1 cellular context compared by ENCODE assay signal in the genomic region with DNA sequence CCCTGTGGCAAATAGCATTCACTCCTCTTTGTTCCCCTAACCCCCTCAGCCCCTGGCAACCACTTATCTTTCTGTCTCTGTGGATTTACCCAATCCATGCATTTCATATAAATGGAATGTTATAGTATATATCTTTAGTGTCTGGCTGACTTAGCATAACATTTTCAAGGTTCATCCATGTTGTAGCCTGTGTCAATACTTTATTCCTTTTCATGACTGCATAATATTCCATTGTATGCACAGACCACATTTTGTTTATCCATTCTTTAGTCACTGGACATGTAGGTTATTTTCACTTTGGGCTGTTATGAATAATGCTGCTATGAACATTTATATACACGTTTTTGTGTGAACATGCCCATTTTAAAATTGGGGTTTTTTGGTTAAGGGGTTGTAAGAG.
TF ChIP-seq lines count a peak whose summit lies in the region.

No MANE protein-coding gene starts in this region.

TF ChIP-seq in H1, 55 proteins besides CTCF, POLR2A, EP300 and RAD21 (continued from another document):
- TF ChIP-seq RFX5 (IDR thresholded peaks at IDR 0.05; ENCODE audit: borderline replicate concordance, low read depth, low read length) (no peak), RBBP5 (IDR thresholded peaks at IDR 0.05; ENCODE audit: borderline replicate concordance, low read depth, low read length) (no peak), SIRT6 (IDR thresholded peaks at IDR 0.05; ENCODE audit: low read length) (no peak), SAP30 (IDR thresholded peaks at IDR 0.05; ENCODE audit: insufficient read depth, insufficient replicate concordance, low read length) (no peak), EZH2 (IDR thresholded peaks at IDR 0.05; ENCODE audit: low read depth, low read length, severe bottlenecking) (no peak), HDAC6 (IDR thresholded peaks at IDR 0.05; ENCODE audit: low read depth, low read length) (no peak), ZNF274 (IDR thresholded peaks at IDR 0.05; ENCODE audit: borderline replicate concordance, extremely low read depth, low read length) (no peak), MAFK (IDR thresholded peaks at IDR 0.05; ENCODE audit: low read depth, low read length) (no peak), HDAC2 (IDR thresholded peaks at IDR 0.05; ENCODE audit: borderline replicate concordance in 1 of 2, low read depth in 2 of 2, low read length in 2 of 2) (peak in 1 of 2 experiments; percentile 54; a peak in 1 of 4 replicates), CHD1 (IDR thresholded peaks at IDR 0.05; ENCODE audit: low read depth, low read length) (no peak), KDM1A (IDR thresholded peaks at IDR 0.05; ENCODE audit: borderline replicate concordance, low read length) (peak; percentile 74; the same call in 1 of the 2 replicates), SRF (IDR thresholded peaks at IDR 0.05; ENCODE audit: low read depth, low read length) (no peak)
- TF ChIP-seq, protein P1, sequence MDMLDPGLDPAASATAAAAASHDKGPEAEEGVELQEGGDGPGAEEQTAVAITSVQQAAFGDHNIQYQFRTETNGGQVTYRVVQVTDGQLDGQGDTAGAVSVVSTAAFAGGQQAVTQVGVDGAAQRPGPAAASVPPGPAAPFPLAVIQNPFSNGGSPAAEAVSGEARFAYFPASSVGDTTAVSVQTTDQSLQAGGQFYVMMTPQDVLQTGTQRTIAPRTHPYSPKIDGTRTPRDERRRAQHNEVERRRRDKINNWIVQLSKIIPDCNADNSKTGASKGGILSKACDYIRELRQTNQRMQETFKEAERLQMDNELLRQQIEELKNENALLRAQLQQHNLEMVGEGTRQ (IDR thresholded peaks at IDR 0.05; ENCODE audit: low read length) = no peak
- TF ChIP-seq, protein P2, sequence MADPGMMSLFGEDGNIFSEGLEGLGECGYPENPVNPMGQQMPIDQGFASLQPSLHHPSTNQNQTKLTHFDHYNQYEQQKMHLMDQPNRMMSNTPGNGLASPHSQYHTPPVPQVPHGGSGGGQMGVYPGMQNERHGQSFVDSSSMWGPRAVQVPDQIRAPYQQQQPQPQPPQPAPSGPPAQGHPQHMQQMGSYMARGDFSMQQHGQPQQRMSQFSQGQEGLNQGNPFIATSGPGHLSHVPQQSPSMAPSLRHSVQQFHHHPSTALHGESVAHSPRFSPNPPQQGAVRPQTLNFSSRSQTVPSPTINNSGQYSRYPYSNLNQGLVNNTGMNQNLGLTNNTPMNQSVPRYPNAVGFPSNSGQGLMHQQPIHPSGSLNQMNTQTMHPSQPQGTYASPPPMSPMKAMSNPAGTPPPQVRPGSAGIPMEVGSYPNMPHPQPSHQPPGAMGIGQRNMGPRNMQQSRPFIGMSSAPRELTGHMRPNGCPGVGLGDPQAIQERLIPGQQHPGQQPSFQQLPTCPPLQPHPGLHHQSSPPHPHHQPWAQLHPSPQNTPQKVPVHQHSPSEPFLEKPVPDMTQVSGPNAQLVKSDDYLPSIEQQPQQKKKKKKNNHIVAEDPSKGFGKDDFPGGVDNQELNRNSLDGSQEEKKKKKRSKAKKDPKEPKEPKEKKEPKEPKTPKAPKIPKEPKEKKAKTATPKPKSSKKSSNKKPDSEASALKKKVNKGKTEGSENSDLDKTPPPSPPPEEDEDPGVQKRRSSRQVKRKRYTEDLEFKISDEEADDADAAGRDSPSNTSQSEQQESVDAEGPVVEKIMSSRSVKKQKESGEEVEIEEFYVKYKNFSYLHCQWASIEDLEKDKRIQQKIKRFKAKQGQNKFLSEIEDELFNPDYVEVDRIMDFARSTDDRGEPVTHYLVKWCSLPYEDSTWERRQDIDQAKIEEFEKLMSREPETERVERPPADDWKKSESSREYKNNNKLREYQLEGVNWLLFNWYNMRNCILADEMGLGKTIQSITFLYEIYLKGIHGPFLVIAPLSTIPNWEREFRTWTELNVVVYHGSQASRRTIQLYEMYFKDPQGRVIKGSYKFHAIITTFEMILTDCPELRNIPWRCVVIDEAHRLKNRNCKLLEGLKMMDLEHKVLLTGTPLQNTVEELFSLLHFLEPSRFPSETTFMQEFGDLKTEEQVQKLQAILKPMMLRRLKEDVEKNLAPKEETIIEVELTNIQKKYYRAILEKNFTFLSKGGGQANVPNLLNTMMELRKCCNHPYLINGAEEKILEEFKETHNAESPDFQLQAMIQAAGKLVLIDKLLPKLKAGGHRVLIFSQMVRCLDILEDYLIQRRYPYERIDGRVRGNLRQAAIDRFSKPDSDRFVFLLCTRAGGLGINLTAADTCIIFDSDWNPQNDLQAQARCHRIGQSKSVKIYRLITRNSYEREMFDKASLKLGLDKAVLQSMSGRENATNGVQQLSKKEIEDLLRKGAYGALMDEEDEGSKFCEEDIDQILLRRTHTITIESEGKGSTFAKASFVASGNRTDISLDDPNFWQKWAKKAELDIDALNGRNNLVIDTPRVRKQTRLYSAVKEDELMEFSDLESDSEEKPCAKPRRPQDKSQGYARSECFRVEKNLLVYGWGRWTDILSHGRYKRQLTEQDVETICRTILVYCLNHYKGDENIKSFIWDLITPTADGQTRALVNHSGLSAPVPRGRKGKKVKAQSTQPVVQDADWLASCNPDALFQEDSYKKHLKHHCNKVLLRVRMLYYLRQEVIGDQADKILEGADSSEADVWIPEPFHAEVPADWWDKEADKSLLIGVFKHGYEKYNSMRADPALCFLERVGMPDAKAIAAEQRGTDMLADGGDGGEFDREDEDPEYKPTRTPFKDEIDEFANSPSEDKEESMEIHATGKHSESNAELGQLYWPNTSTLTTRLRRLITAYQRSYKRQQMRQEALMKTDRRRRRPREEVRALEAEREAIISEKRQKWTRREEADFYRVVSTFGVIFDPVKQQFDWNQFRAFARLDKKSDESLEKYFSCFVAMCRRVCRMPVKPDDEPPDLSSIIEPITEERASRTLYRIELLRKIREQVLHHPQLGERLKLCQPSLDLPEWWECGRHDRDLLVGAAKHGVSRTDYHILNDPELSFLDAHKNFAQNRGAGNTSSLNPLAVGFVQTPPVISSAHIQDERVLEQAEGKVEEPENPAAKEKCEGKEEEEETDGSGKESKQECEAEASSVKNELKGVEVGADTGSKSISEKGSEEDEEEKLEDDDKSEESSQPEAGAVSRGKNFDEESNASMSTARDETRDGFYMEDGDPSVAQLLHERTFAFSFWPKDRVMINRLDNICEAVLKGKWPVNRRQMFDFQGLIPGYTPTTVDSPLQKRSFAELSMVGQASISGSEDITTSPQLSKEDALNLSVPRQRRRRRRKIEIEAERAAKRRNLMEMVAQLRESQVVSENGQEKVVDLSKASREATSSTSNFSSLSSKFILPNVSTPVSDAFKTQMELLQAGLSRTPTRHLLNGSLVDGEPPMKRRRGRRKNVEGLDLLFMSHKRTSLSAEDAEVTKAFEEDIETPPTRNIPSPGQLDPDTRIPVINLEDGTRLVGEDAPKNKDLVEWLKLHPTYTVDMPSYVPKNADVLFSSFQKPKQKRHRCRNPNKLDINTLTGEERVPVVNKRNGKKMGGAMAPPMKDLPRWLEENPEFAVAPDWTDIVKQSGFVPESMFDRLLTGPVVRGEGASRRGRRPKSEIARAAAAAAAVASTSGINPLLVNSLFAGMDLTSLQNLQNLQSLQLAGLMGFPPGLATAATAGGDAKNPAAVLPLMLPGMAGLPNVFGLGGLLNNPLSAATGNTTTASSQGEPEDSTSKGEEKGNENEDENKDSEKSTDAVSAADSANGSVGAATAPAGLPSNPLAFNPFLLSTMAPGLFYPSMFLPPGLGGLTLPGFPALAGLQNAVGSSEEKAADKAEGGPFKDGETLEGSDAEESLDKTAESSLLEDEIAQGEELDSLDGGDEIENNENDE (IDR thresholded peaks at IDR 0.05; ENCODE audit: insufficient replicate concordance, low read length) = no peak
